ENCODE assay signal across 1 cellular context in the genomic region with DNA sequence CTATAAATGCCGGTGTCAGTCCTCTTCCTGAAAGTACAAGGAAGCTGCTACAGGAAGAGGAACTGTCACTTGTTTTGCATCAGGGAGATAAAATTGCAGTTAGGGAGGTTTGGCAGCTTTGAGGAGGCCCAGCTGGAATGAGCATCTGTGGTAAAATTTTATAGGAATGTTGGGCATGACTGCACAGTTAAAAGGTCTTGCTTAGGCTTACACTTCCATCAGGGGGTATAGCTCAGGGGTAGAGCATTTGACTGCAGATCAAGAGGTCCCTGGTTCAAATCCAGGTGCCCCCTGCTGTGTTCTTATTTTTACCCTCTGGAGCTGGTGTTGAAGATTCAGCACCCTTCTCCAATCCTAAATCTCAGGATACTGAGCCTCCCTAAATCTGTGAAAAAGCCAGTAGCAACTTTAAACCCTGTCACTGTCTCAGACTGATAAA.
TF ChIP-seq lines count a peak whose summit lies in the region.

No MANE protein-coding gene starts in this region.

TF ChIP-seq in GM23338, 12 proteins besides CTCF, POLR2A, EP300 and RAD21 (continued from another document):
- TF ChIP-seq, protein P1, sequence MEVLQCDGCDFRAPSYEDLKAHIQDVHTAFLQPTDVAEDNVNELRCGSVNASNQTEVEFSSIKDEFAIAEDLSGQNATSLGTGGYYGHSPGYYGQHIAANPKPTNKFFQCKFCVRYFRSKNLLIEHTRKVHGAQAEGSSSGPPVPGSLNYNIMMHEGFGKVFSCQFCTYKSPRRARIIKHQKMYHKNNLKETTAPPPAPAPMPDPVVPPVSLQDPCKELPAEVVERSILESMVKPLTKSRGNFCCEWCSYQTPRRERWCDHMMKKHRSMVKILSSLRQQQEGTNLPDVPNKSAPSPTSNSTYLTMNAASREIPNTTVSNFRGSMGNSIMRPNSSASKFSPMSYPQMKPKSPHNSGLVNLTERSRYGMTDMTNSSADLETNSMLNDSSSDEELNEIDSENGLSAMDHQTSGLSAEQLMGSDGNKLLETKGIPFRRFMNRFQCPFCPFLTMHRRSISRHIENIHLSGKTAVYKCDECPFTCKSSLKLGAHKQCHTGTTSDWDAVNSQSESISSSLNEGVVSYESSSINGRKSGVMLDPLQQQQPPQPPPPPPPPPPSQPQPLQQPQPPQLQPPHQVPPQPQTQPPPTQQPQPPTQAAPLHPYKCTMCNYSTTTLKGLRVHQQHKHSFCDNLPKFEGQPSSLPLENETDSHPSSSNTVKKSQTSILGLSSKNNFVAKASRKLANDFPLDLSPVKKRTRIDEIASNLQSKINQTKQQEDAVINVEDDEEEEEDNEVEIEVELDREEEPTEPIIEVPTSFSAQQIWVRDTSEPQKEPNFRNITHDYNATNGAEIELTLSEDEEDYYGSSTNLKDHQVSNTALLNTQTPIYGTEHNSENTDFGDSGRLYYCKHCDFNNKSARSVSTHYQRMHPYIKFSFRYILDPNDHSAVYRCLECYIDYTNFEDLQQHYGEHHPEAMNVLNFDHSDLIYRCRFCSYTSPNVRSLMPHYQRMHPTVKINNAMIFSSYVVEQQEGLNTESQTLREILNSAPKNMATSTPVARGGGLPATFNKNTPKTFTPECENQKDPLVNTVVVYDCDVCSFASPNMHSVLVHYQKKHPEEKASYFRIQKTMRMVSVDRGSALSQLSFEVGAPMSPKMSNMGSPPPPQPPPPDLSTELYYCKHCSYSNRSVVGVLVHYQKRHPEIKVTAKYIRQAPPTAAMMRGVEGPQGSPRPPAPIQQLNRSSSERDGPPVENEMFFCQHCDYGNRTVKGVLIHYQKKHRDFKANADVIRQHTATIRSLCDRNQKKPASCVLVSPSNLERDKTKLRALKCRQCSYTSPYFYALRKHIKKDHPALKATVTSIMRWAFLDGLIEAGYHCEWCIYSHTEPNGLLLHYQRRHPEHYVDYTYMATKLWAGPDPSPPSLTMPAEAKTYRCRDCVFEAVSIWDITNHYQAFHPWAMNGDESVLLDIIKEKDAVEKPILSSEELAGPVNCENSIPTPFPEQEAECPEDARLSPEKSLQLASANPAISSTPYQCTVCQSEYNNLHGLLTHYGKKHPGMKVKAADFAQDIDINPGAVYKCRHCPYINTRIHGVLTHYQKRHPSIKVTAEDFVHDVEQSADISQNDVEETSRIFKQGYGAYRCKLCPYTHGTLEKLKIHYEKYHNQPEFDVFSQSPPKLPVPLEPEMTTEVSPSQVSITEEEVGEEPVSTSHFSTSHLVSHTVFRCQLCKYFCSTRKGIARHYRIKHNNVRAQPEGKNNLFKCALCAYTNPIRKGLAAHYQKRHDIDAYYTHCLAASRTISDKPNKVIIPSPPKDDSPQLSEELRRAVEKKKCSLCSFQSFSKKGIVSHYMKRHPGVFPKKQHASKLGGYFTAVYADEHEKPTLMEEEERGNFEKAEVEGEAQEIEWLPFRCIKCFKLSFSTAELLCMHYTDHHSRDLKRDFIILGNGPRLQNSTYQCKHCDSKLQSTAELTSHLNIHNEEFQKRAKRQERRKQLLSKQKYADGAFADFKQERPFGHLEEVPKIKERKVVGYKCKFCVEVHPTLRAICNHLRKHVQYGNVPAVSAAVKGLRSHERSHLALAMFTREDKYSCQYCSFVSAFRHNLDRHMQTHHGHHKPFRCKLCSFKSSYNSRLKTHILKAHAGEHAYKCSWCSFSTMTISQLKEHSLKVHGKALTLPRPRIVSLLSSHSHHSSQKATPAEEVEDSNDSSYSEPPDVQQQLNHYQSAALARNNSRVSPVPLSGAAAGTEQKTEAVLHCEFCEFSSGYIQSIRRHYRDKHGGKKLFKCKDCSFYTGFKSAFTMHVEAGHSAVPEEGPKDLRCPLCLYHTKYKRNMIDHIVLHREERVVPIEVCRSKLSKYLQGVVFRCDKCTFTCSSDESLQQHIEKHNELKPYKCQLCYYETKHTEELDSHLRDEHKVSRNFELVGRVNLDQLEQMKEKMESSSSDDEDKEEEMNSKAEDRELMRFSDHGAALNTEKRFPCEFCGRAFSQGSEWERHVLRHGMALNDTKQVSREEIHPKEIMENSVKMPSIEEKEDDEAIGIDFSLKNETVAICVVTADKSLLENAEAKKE (CRISPR knock-in tag; IDR thresholded peaks at IDR 0.05): no peak
- TF ChIP-seq NANOG (IDR thresholded peaks at IDR 0.05; ENCODE audit: borderline replicate concordance) (no peak), STAT1 (IDR thresholded peaks at IDR 0.05; ENCODE audit: unreplicated experiment) (no peak), POLR2AphosphoS5 (IDR thresholded peaks at IDR 0.05; ENCODE audit: low read depth) (no peak), EZH2phosphoT487 (IDR thresholded peaks at IDR 0.05; ENCODE audit: unreplicated experiment) (no peak), CREB1 (CRISPR knock-in tag; IDR thresholded peaks at IDR 0.05; ENCODE audit: low read depth) (no peak)
